Comparison of ENCODE assay signal across 8 cellular contexts in genomic region chr14:36662543-36663403, GRCh38.
DNase-seq lines count a peak whose midpoint lies in the region; ATAC-seq and TF ChIP-seq lines count a peak whose summit lies in the region.

No MANE protein-coding gene starts in this region.

- ATAC-seq in GM21381 (IDR thresholded peaks at IDR 0.05; ENCODE audit: unreplicated experiment) (no peak), GM18907 (IDR thresholded peaks at IDR 0.05; ENCODE audit: unreplicated experiment) (no peak), HG03571 (IDR thresholded peaks at IDR 0.05; ENCODE audit: unreplicated experiment) (no peak)

- H3K27me3 ChIP-seq in brain microvascular endothelial cell (replicated peaks): peaks cover 94% of the 10 kb centered on the region
- H3K27me3 ChIP-seq in muscle layer of duodenum (ENCODE audit: low read depth, low read length): peaks cover 98% of the 10 kb centered on the region

- H3K4me3 ChIP-seq in brain microvascular endothelial cell (ENCODE audit: low read depth, low read length): peak overlapping the region; percentile 22
- H3K4me3 ChIP-seq in muscle layer of duodenum (ENCODE audit: low read depth in 1 of 2, low read length in 2 of 2): peak overlapping the region; percentile 5 to 49

- no peaks in the 10 kb centered on the region for H3K36me3 ChIP-seq in brain microvascular endothelial cell (replicated peaks)
- H3K36me3 ChIP-seq in muscle layer of duodenum (ENCODE audit: control insufficient read depth in 1 of 2, insufficient read depth in 2 of 2, low read length in 2 of 2): no peaks in the 10 kb centered on the region

- no peak for TF ChIP-seq CTCF in brain microvascular endothelial cell (IDR thresholded peaks at IDR 0.05; ENCODE audit: low read depth, low read length, missing control alignments)

- H3K4me1 ChIP-seq in muscle layer of duodenum (ENCODE audit: control insufficient read depth in 1 of 2, insufficient read depth in 2 of 2, low read length in 2 of 2): peaks cover 0 to 61% of the 10 kb centered on the region in 2 donors

- H3K9me3 ChIP-seq in muscle layer of duodenum (ENCODE audit: control insufficient read depth in 1 of 2, low read length in 2 of 2): no peaks in the 10 kb centered on the region

- DNase-seq in AG20443 (ENCODE audit: low spot score) (peak; percentile 56), HPDE6-E6E7 (ENCODE audit: extremely low spot score) (peak; percentile 19), brain microvascular endothelial cell (no peak), SIG-M5 treated with dmso at 0.1 percent for 504 hours (lab: John Stamatoyannopoulos, UW; ENCODE audit: unreplicated experiment) (no peak)

- H3K27ac ChIP-seq in brain microvascular endothelial cell (no peak overlapping the region), muscle layer of duodenum (ENCODE audit: low read length) (no peak overlapping the region)

- in situ Hi-C loops in brain microvascular endothelial cell (cut with HindIII; ENCODE audit: low pct_ligation_motif_present, low sequenced_read_pairs): no loop called here

Comparison
In these comparisons a context has a peak if more than half of its experiments do, and no peak if none do; other contexts are left out.
1. DNase-seq: peak in AG20443 (single experiment) and HPDE6-E6E7 (single experiment); none in brain microvascular endothelial cell (single experiment) and SIG-M5 treated with dmso at 0.1 percent for 504 hours (single experiment).